In genomic region chr10:25934673-25935139, GRCh38 we compare ENCODE assay signal across 8 cellular contexts. TPM values are rescaled to one million over a fixed set of nuclear protein-coding genes. Genes with fewer than 3 reads are reported as not detected.
DNase-seq lines count a peak whose midpoint lies in the region; ATAC-seq and TF ChIP-seq lines count a peak whose summit lies in the region.

No MANE protein-coding gene starts in this region.

- peak overlapping the region; percentile 96 for H3K27ac Mint-ChIP-seq in endodermal cell

- H3K36me3 ChIP-seq in heart right ventricle (no peaks in the 10 kb centered on the region), endodermal cell (ENCODE audit: control insufficient read depth, insufficient read depth, low read length) (peaks cover 9% of the 10 kb centered on the region), osteoblast (ENCODE audit: insufficient read depth, low read length) (no peaks in the 10 kb centered on the region)

- H3K4me1 Mint-ChIP-seq in endodermal cell = peaks cover 18% of the 10 kb centered on the region

- TF ChIP-seq CTCF in heart right ventricle (IDR thresholded peaks at IDR 0.05) = peak in 7 of 9 donors; percentile 14 to 41 (median 33)
- TF ChIP-seq CTCF in endodermal cell (conservative IDR thresholded peaks at IDR 0.05) = peak; percentile 83
- TF ChIP-seq CTCF in osteoblast (IDR thresholded peaks at IDR 0.05; ENCODE audit: extremely low read depth, low read depth, low read length) = no peak

- no peaks in the 10 kb centered on the region for H3K79me2 ChIP-seq in osteoblast (ENCODE audit: insufficient read depth, low read length)

- no peak overlapping the region for H3K27ac ChIP-seq in heart right ventricle
- no peak overlapping the region for H3K27ac ChIP-seq in endodermal cell (ENCODE audit: low read depth, low read length)
- H3K27ac ChIP-seq in osteoblast (ENCODE audit: low read depth, low read length) = no peak overlapping the region

- H3K36me3 Mint-ChIP-seq in endodermal cell (ENCODE audit: low read depth) = no peaks in the 10 kb centered on the region

- H3K27me3 Mint-ChIP-seq in endodermal cell (ENCODE audit: insufficient read depth) = no peaks in the 10 kb centered on the region

- intact Hi-C loops in heart right ventricle (cut with DNase I) = no loop called here
- intact Hi-C loops in Right ventricle myocardium inferior (cut with DNase I) = no loop called here

- peak overlapping the region in 8 of 10 donors; percentile 16 to 38 (median 34) for H3K4me3 ChIP-seq in heart right ventricle
- peak overlapping the region; percentile 84 for H3K4me3 ChIP-seq in endodermal cell (ENCODE audit: low read length)
- no peak overlapping the region for H3K4me3 ChIP-seq in osteoblast (ENCODE audit: insufficient read depth, low read length)

- H3K9me3 ChIP-seq in heart right ventricle (peaks cover 0 to 3% (median 0%) of the 10 kb centered on the region in 11 donors), endodermal cell (ENCODE audit: control insufficient read depth, low read length) (no peaks in the 10 kb centered on the region), osteoblast (ENCODE audit: low read depth, low read length) (no peaks in the 10 kb centered on the region)

- H3K9ac ChIP-seq in endodermal cell (ENCODE audit: extremely low read depth, low read length, poor library complexity, severe bottlenecking) = peak overlapping the region; percentile 71

- peak in 1 of 8 donors; percentile 29 for ATAC-seq in heart right ventricle
- no peak for ATAC-seq in Right ventricle myocardium inferior
- ATAC-seq in HG02763 (IDR thresholded peaks at IDR 0.05; ENCODE audit: unreplicated experiment) = no peak

- 1% methylated on average over 32 of the region's 32 CpGs for WGBS in heart right ventricle, 2 donors
- WGBS in endodermal cell (ENCODE audit: insufficient coverage in 1 of 2, insufficient read length in 1 of 2), 2 experiments = 1 to 3% methylated on average over 10 to 32 of the region's 32 CpGs

- H3K4me3 Mint-ChIP-seq in endodermal cell = peak overlapping the region; percentile 93

- H3K4me1 ChIP-seq in heart right ventricle (peaks cover 0 to 6% (median 4%) of the 10 kb centered on the region in 9 donors), endodermal cell (ENCODE audit: control insufficient read depth, insufficient read depth, low read length) (peaks cover 2% of the 10 kb centered on the region), osteoblast (ENCODE audit: insufficient read depth, low read length) (no peaks in the 10 kb centered on the region)

- H3K4me2 ChIP-seq in osteoblast (ENCODE audit: insufficient read depth, low read length) = no peak overlapping the region

- no peak overlapping the region for H2AFZ ChIP-seq in osteoblast (ENCODE audit: low read length)

- no peaks in the 10 kb centered on the region for H3K9me3 Mint-ChIP-seq in endodermal cell

- H3K27me3 ChIP-seq in heart right ventricle (peaks cover 0 to 63% (median 51%) of the 10 kb centered on the region in 7 donors), endodermal cell (ENCODE audit: control insufficient read depth, insufficient read depth, low read length, poor library complexity, severe bottlenecking) (no peaks in the 10 kb centered on the region), osteoblast (ENCODE audit: insufficient read depth, low read length) (no peaks in the 10 kb centered on the region)

- DNase-seq in heart right ventricle = peak in 1 of 2 donors; percentile 7
- DNase-seq in Right ventricle myocardium inferior (ENCODE audit: missing footprints) = no peak
- peak; percentile 46 for DNase-seq in NCI-H2107 treated with DMSO at 0.1 percent for 48 hours (lab: John Stamatoyannopoulos, UW; ENCODE audit: unreplicated experiment)
- DNase-seq in endodermal cell = peak; percentile 85
- peak; percentile 56 for DNase-seq in osteoblast (ENCODE audit: insufficient read length, low spot score, missing footprints)
- no peak for DNase-seq in AG08396 (ENCODE audit: low spot score)
- DNase-seq in NCI-H1105 (lab: John Stamatoyannopoulos, UW) = no peak

- no peaks in the 10 kb centered on the region for H4K20me1 ChIP-seq in osteoblast (ENCODE audit: insufficient read depth, low read length)

RNA-seq across cellular contexts. Expression of gene MYO3A, which starts 0.7 kb away (rescaled TPM):
- total RNA-seq in heart right ventricle = under 1 TPM in 1 of 10 donors, not detected in 9; 0.17 TPM
- polyA plus RNA-seq in heart right ventricle = under 1 TPM in 1 of 2 donors, not detected in 1; under 0.01 TPM
- total RNA-seq in Right ventricle myocardium inferior = not detected
- 10 to 100 TPM; 33.9 to 37.6 TPM for total RNA-seq in endodermal cell
- 3.0 TPM for polyA plus RNA-seq in endodermal cell (2013, experiment 1 of 2)
- polyA plus RNA-seq in endodermal cell (2013, experiment 2 of 2) = 3.4 TPM
- total RNA-seq in osteoblast = not detected in 2 replicates

Comparison
In these comparisons a context has a peak if more than half of its experiments do, and no peak if none do; other contexts are left out.
1. DNase-seq: peak in NCI-H2107 treated with DMSO at 0.1 percent for 48 hours (single experiment), endodermal cell (single experiment) and osteoblast (single experiment); none in Right ventricle myocardium inferior (single experiment), AG08396 (single experiment) and NCI-H1105 (single experiment).
2. RNA of gene MYO3A, which starts 0.7 kb away (total RNA-seq): 33.9 to 37.6 TPM in endodermal cell; 0.17 TPM in heart right ventricle, not detected in Right ventricle myocardium inferior (single experiment) and not detected in osteoblast; every median in the first group is over 10 times any median in the second.